In the genomic region with DNA sequence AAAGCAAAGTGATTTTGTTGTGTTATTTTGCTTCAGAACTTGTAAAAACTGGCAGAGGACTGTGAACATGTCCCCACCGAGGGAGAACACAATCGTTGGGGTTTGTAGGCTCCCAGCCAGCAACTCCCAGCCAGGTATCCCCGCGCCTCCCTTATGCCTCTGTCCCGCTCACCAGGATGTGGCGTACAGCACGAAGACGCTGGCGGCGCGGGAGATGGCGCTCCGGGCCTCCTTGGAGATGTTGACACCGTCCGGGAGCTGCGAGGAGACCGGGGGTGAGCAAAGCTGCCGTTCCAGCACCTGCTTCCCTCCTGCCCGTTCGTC, we compare ENCODE assay signal across 8 cellular contexts. TPM values are rescaled to one million over a fixed set of nuclear protein-coding genes. Genes with fewer than 3 reads are reported as not detected.
DNase-seq lines count a peak whose midpoint lies in the region; ATAC-seq and TF ChIP-seq lines count a peak whose summit lies in the region.

No MANE protein-coding gene starts in this region.

- WGBS in body of pancreas, 2 donors, result 0% methylated on average over 2 to 20 of the region's 20 CpGs
- WGBS in mesodermal cell (ENCODE audit: insufficient coverage in 2 of 2), 2 experiments, result 0 to 1% methylated on average over 19 to 20 of the region's 20 CpGs

- peaks cover 23% of the 10 kb centered on the region for H3K4me1 ChIP-seq in body of pancreas
- H3K4me1 ChIP-seq in mesodermal cell (ENCODE audit: control insufficient read depth, insufficient read depth, low read length, poor library complexity, severe bottlenecking), result no peaks in the 10 kb centered on the region

- H3K27ac ChIP-seq in body of pancreas (peak overlapping the region; percentile 93 to 98 (median 94)), mesodermal cell (ENCODE audit: low read depth, low read length, severe bottlenecking) (peak overlapping the region; percentile 97)

- peak overlapping the region; percentile 53 to 71 for H3K4me3 ChIP-seq in body of pancreas
- peak overlapping the region; percentile 95 for H3K4me3 ChIP-seq in mesodermal cell (ENCODE audit: extremely low read depth, insufficient read depth, low read length, poor library complexity, severe bottlenecking)

- H3K36me3 ChIP-seq in body of pancreas (replicated peaks in 1 of 2; ENCODE audit: insufficient read depth in 1 of 2, low read depth in 2 of 2) (no peaks in the 10 kb centered on the region), mesodermal cell (ENCODE audit: control insufficient read depth, insufficient read depth, low read length) (peaks cover 26% of the 10 kb centered on the region)

- DNase-seq in GM13977 (ENCODE audit: low spot score) (no peak), body of pancreas (no peak), NCI-H2029 (lab: John Stamatoyannopoulos, UW) (no peak), NCI-H1105 treated with DMSO at 0.1 percent for 48 hours (lab: John Stamatoyannopoulos, UW) (no peak)
- no peak for DNase-seq in stimulated activated CD8-positive, alpha-beta memory T cell treated with anti-CD3 and anti-CD28 coated beads, Interleukin-4, amount 100 ng/mL, for 48 hours

- TF ChIP-seq POLR2A in body of pancreas (IDR thresholded peaks at IDR 0.05), result no peak

- TF ChIP-seq CTCF in GM13977 (IDR thresholded peaks at IDR 0.05; ENCODE audit: extremely low read depth, insufficient read depth, missing control alignments) (peak; percentile 3), body of pancreas (IDR thresholded peaks at IDR 0.05) (no peak)

- ATAC-seq in HG03280 (IDR thresholded peaks at IDR 0.05; ENCODE audit: unreplicated experiment) (peak; percentile 6), body of pancreas (no peak), GM18861 (IDR thresholded peaks at IDR 0.05; ENCODE audit: unreplicated experiment) (no peak)

- H3K9me3 ChIP-seq in body of pancreas (no peaks in the 10 kb centered on the region), mesodermal cell (ENCODE audit: control insufficient read depth, low read length) (no peaks in the 10 kb centered on the region)

- no peaks in the 10 kb centered on the region for H3K27me3 ChIP-seq in body of pancreas

- intact Hi-C loops in body of pancreas (cut with DNase I), result loop anchor here (5.0 kb wide), 3 partner anchors 38 to 138 kb away; no protein-coding TSS in a partner anchor

- in situ Hi-C loops in GM13977 (cut with MboI; ENCODE audit: low pct_unique_long_range_greater_than_20kb, low sequenced_read_pairs, unreplicated experiment), result no loop called here

RNA-seq across cellular contexts. Expression of gene POLE3, which starts 0.6 kb away (rescaled TPM):
- total RNA-seq in body of pancreas, result 10 to 100 TPM; 13.8 to 17.6 TPM
- 43.3 TPM for polyA plus RNA-seq in mesodermal cell (2013, experiment 1 of 2)
- 39.5 TPM for polyA plus RNA-seq in mesodermal cell (2013, experiment 2 of 2)

RNA-seq across cellular contexts. Expression of gene C9orf43, which starts 0.7 kb away (rescaled TPM):
- 1 to 10 TPM in 1 of 2 donors, not detected in 1; 1.6 TPM for total RNA-seq in body of pancreas
- polyA plus RNA-seq in mesodermal cell (2013, experiment 1 of 2), result 0.18 TPM
- 0.25 TPM for polyA plus RNA-seq in mesodermal cell (2013, experiment 2 of 2)

RNA-seq across cellular contexts. Expression of gene ALAD, which starts 8.8 kb away (rescaled TPM):
- total RNA-seq in body of pancreas, result 10 to 100 TPM; 42.5 to 44.1 TPM
- polyA plus RNA-seq in mesodermal cell (2013, experiment 1 of 2), result 25.9 TPM
- polyA plus RNA-seq in mesodermal cell (2013, experiment 2 of 2), result 25.9 TPM

RNA-seq across cellular contexts. Expression of gene HDHD3, which starts 33.1 kb away (rescaled TPM):
- total RNA-seq in body of pancreas, result 10 to 100 TPM; 38.9 to 51.9 TPM
- polyA plus RNA-seq in mesodermal cell (2013, experiment 1 of 2), result 7.8 TPM
- polyA plus RNA-seq in mesodermal cell (2013, experiment 2 of 2), result 11.1 TPM

RNA-seq across cellular contexts. Expression of gene RGS3, which starts 53.7 kb away (rescaled TPM):
- total RNA-seq in body of pancreas, result 10 to 100 TPM; 25.7 to 96.9 TPM
- polyA plus RNA-seq in mesodermal cell (2013, experiment 1 of 2), result 125 TPM
- 96.4 TPM for polyA plus RNA-seq in mesodermal cell (2013, experiment 2 of 2)
